32 cellular contexts compared by ENCODE assay signal in the genomic region with DNA sequence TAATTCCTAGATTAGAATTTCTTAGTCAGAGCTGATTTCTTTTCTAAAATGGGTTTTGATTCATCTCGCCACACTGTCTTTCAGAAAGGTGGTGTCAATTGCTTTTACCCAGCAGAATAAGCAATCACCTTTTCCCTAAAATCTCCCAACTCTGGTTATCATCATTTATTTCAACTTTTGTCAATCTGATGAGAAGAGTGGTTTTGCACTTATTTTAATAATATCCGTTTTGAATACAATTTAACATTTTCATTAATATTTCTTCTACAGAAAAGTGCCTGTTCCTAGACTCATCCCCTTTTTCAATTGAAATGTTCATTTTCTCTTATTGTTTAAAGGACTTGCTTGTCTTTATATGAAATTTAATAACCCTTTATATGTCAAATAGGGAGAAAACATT. TPM values are rescaled to one million over a fixed set of nuclear protein-coding genes. Genes with fewer than 3 reads are reported as not detected.
"Had no signal": no experiment of that assay in that cellular context is flagged by ENCODE, and none has a peak within 500 bp of the region (broad histone marks: within the 10 kb centered on the region; RNA-seq: fewer than 3 reads in every experiment).

No MANE protein-coding gene starts in this region.

- ATAC-seq: stimulated activated effector memory CD8-positive, alpha-beta T cell treated with anti-CD3 and anti-CD28 coated beads, Interleukin-12 subunit alpha, Interleukin-12 subunit beta, amount 100 ng/mL, for 72 hours; stimulated activated memory B cell treated with anti-CD40 and anti-IgM and Interleukin-4, amounts not matched to agents 10 μg/mL and 1 μg/mL and 100 μg/mL, for 72 hours; stimulated activated naive B cell treated with anti-CD40 and anti-IgM and Interleukin-4, amounts not matched to agents 10 μg/mL and 1 μg/mL and 100 μg/mL, for 72 hours; stimulated activated naive CD8-positive, alpha-beta T cell treated with anti-CD3 and anti-CD28 coated beads, Interleukin-15, amount 100 ng/mL, for 72 hours; stimulated activated naive CD8-positive, alpha-beta T cell treated with anti-CD3 and anti-CD28 coated beads, Interleukin-15, Interleukin-2, amounts not matched to agents 100 U/mL and 50 U/mL, for 24 hours; upper lobe of right lung had no signal

- H3K4me1 ChIP-seq: stomach, suprapubic skin, testis, thyroid gland, tibial artery, tibial nerve, transverse colon, upper lobe of left lung, upper lobe of right lung, uterus, vagina had no signal

- FAIRE-seq: urothelium cell line had no signal

- H3K4me3 ChIP-seq: stomach, suprapubic skin, testis, thoracic aorta, thyroid gland, tibial artery, tibial nerve, transverse colon, upper lobe of left lung, upper lobe of right lung, uterus, vagina had no signal

- H3K27ac ChIP-seq: stomach, suprapubic skin, testis, thoracic aorta, thyroid gland, tibial artery, tibial nerve, transverse colon, upper lobe of left lung, upper lobe of right lung, uterus, vagina had no signal

- H3K9me3 ChIP-seq: stomach, suprapubic skin, testis, thoracic aorta, thyroid gland, tibial artery, tibial nerve, transverse colon, upper lobe of left lung, upper lobe of right lung, uterus, vagina had no signal

- H3K27me3 ChIP-seq: testis, thyroid gland, vagina had no signal

- H3K36me3 ChIP-seq: stomach, suprapubic skin, thoracic aorta, thyroid gland, tibial artery, tibial nerve, transverse colon, upper lobe of left lung, upper lobe of right lung, uterus, vagina had no signal

- DNase-seq: stimulated activated CD4-positive, alpha-beta T cell treated with anti-CD3 and anti-CD28 coated beads, Interleukin-2, amount 100 ng/mL, for 48 hours; stimulated activated CD4-positive, alpha-beta T cell treated with anti-CD3 and anti-CD28 coated beads, Interleukin-4, amount 100 ng/mL, for 1 hour; stimulated activated CD4-positive, alpha-beta T cell treated with anti-CD3 and anti-CD28 coated beads, Interleukin-4, amount 100 ng/mL, for 24 hours; stimulated activated CD4-positive, alpha-beta T cell treated with anti-CD3 and anti-CD28 coated beads, Interleukin-4, amount 100 ng/mL, for 4 hours; stimulated activated CD8-positive, alpha-beta memory T cell treated with anti-CD3 and anti-CD28 coated beads, Interleukin-4, amount 100 ng/mL, for 48 hours; stimulated activated naive B cell treated with anti-CD40 and anti-IgM and Interleukin-4, amounts not matched to agents 10 μg/mL and 1 μg/mL and 100 μg/mL, for 72 hours; stimulated activated naive CD4-positive, alpha-beta T cell; stimulated activated naive CD4-positive, alpha-beta T cell treated with Interleukin-2 at 50 U/mL for 16 hours; stimulated activated naive CD8-positive, alpha-beta T cell treated with anti-CD3 and anti-CD28 coated beads, Interleukin-15, amount 100 ng/mL, for 72 hours; stimulated activated naive CD8-positive, alpha-beta T cell treated with anti-CD3 and anti-CD28 coated beads, Interleukin-15, Interleukin-2, amounts not matched to agents 100 U/mL and 50 U/mL, for 24 hours; stomach; substantia nigra; testis; thyroid gland; tibial artery; transverse colon; trophoblast cell; upper lobe of left lung; upper lobe of right lung; uterus had no signal

RNA-seq across cellular contexts. Expression of a gene that starts 8.2 kb away (rescaled TPM):
- total RNA-seq: stomach, subcutaneous adipose tissue, suprapubic skin, temporal lobe, testis, thoracic aorta, thyroid gland, tibial nerve, transverse colon, upper lobe of left lung, upper lobe of right lung, ureter, urinary bladder, uterus, vagina had no signal
- polyA plus RNA-seq: stomach, thymus, urinary bladder had no signal
